Comparison of ENCODE assay signal across 8 cellular contexts in genomic region chr11:62555464-62556092, GRCh38. TPM values are rescaled to one million over a fixed set of nuclear protein-coding genes. Genes with fewer than 3 reads are reported as not detected.
DNase-seq lines count a peak whose midpoint lies in the region; ATAC-seq, FAIRE-seq and TF ChIP-seq lines count a peak whose summit lies in the region.

No MANE protein-coding gene starts in this region.

- BruUV-seq in HepG2 (replicated peaks; lab: Mats Ljungman, UMichigan): no TSS peak

- POLR2A ChIA-PET in HepG2 (lab: Yijun Ruan, JAX): interaction anchor here (0.6 to 4.5 kb wide), 6 partner anchors 9 to 131 kb away, joined by 3 to 23 read pairs (median 6); partner anchors contain the start of genes AHNAK, EEF1G and TUT1

- intact Hi-C loops in body of pancreas (cut with DNase I) (no loop called here), HepG2 (cut with micrococcal nuclease; ENCODE audit: unreplicated experiment) (no loop called here), thyroid gland (cut with DNase I) (no loop called here)

- TF ChIP-seq EP300 in HepG2 (IDR thresholded peaks at IDR 0.05; ENCODE audit: low read depth in 2 of 2, low read length in 2 of 2) (no peak), HepG2 (CRISPR knock-in tag; IDR thresholded peaks at IDR 0.05; ENCODE audit: borderline replicate concordance) (no peak)

- CTCF ChIA-PET in HepG2 (lab: Yijun Ruan, JAX; ENCODE audit: low intra/inter-chr PET ratio, low total read pairs): no interaction called here

- WGBS in body of pancreas, 2 donors: 18 to 34% methylated on average over 4 of the region's 4 CpGs
- 77% methylated on average over 4 of the region's 4 CpGs for WGBS in HepG2 (ENCODE audit: low lambda C conversion rate)
- 25 to 32% methylated on average over 4 of the region's 4 CpGs for WGBS in thyroid gland, 2 donors

- no peak for TF ChIP-seq RAD21 in HepG2 (CRISPR knock-in tag; IDR thresholded peaks at IDR 0.05)

- no peak overlapping the region for H2AFZ ChIP-seq in HepG2 (ENCODE audit: low read length)

- FAIRE-seq in HepG2 (lab: Jason Lieb, UNC): no peak

- H3K4me2 ChIP-seq in HepG2 (ENCODE audit: low read depth, low read length): no peak overlapping the region

- TF ChIP-seq POLR2A in body of pancreas (IDR thresholded peaks at IDR 0.05) (no peak), HepG2 (IDR thresholded peaks at IDR 0.05; ENCODE audit: insufficient read depth in 1 of 2, low read depth in 2 of 2, low read length in 2 of 2) (no peak), thyroid gland (IDR thresholded peaks at IDR 0.05) (no peak)

- TF ChIP-seq CTCF in body of pancreas (IDR thresholded peaks at IDR 0.05) (no peak), HepG2 (CRISPR knock-in tag; IDR thresholded peaks at IDR 0.05) (no peak), thyroid gland (IDR thresholded peaks at IDR 0.05) (no peak)

- no peak overlapping the region for H3K9ac ChIP-seq in HepG2 (ENCODE audit: insufficient read depth, low read depth, low read length)

- ATAC-seq in GM18498 (IDR thresholded peaks at IDR 0.05; ENCODE audit: unreplicated experiment): peak; percentile 35
- ATAC-seq in HG02885 (IDR thresholded peaks at IDR 0.05; ENCODE audit: poor library complexity, unreplicated experiment): peak; percentile 30
- no peak for ATAC-seq in body of pancreas
- ATAC-seq in HepG2: no peak
- no peak for ATAC-seq in HG02623 (IDR thresholded peaks at IDR 0.05; ENCODE audit: unreplicated experiment)
- no peak for ATAC-seq in left lobe of liver

- in situ Hi-C loops in HepG2 (cut with HindIII; ENCODE audit: extremely low pct_ligation_motif_present, low pct_unique_long_range_greater_than_20kb): loop anchor here (5.0 kb wide), 1 partner anchor 158 kb away; no protein-coding TSS in a partner anchor

- H3K27me3 ChIP-seq in SJCRH30 (no peaks in the 10 kb centered on the region), body of pancreas (no peaks in the 10 kb centered on the region), HepG2 (ENCODE audit: control insufficient read depth in 1 of 2, insufficient read depth in 2 of 2, low read length in 2 of 2) (no peaks in the 10 kb centered on the region), thyroid gland (no peaks in the 10 kb centered on the region)

- peak; percentile 41 to 48 for DNase-seq in SJCRH30
- DNase-seq in body of pancreas: peak in 1 of 4 donors; percentile 50
- DNase-seq in HepG2 (ENCODE audit: low spot score): no peak
- DNase-seq in thyroid gland: peak in 1 of 2 donors; percentile 36
- no peak for DNase-seq in left lobe of liver (ENCODE audit: low spot score)

- H3K4me1 ChIP-seq in SJCRH30 (peaks cover 65% of the 10 kb centered on the region), body of pancreas (peaks cover 73% of the 10 kb centered on the region), HepG2 (ENCODE audit: insufficient read depth, low read length) (peaks cover 85% of the 10 kb centered on the region), thyroid gland (peaks cover 66 to 80% of the 10 kb centered on the region in 2 donors)

- H3K27ac ChIP-seq in SJCRH30 (peak overlapping the region; percentile 85), body of pancreas (peak overlapping the region; percentile 36 to 76 (median 61)), HepG2 (ENCODE audit: extremely low read length, insufficient read depth, low read length) (peak overlapping the region; percentile 44), thyroid gland (peak overlapping the region; percentile 83 to 96 (median 91))

- H3K4me3 ChIP-seq in SJCRH30: no peak overlapping the region
- H3K4me3 ChIP-seq in body of pancreas: no peak overlapping the region
- H3K4me3 ChIP-seq in HepG2 (replicated peaks in 1 of 3; ENCODE audit: insufficient read depth in 1 of 3, low read depth in 2 of 3, low read length in 3 of 3): no peak overlapping the region
- no peak overlapping the region for H3K4me3 ChIP-seq in thyroid gland (replicated peaks in 1 of 3)

- H3K36me3 ChIP-seq in SJCRH30 (peaks cover 27% of the 10 kb centered on the region), body of pancreas (replicated peaks in 1 of 2; ENCODE audit: insufficient read depth in 1 of 2, low read depth in 2 of 2) (peaks cover 0 to 13% of the 10 kb centered on the region in 2 donors), HepG2 (replicated peaks in 1 of 2; ENCODE audit: control insufficient read depth in 1 of 2, insufficient read depth in 2 of 2, low read length in 2 of 2) (peaks cover 10 to 25% of the 10 kb centered on the region in 2 experiments), thyroid gland (peaks cover 16 to 20% of the 10 kb centered on the region in 2 donors)

- peaks cover 3% of the 10 kb centered on the region; the same call in 1 of the 2 replicates for H4K20me1 ChIP-seq in HepG2 (ENCODE audit: insufficient read depth, low read length)

- H3K79me2 ChIP-seq in HepG2 (ENCODE audit: insufficient read depth, low read length): peaks cover 2% of the 10 kb centered on the region

- H3K9me3 ChIP-seq in SJCRH30 (replicated peaks) (no peaks in the 10 kb centered on the region), body of pancreas (no peaks in the 10 kb centered on the region), HepG2 (ENCODE audit: low read length) (no peaks in the 10 kb centered on the region), thyroid gland (no peaks in the 10 kb centered on the region)

RNA-seq across cellular contexts. Expression of gene AHNAK, which starts 9.0 kb away (rescaled TPM):
- 10.3 and 10.9 TPM in 2 replicates for total RNA-seq in SJCRH30 (2014; rRNA removed; shearing (Covaris generic))
- 100 to 1,000 TPM; 168 to 241 TPM for total RNA-seq in body of pancreas
- 25.0 and 40.6 TPM in 2 replicates for total RNA-seq in HepG2 (2016; rRNA removed; fragmentation: Illumina TruSeq; extraction: Trizol)
- 2.9 and 3.7 TPM in 2 replicates for total RNA-seq in HepG2 (2016; cell fraction: cytosol; rRNA removed; fragmentation: Illumina TruSeq; extraction: Trizol; ENCODE audit: low read depth)
- 23.2 and 34.7 TPM in 2 replicates for total RNA-seq in HepG2 (2016; cell fraction: insoluble cytoplasmic fraction; rRNA removed; fragmentation: Illumina TruSeq; extraction: Trizol)
- total RNA-seq in HepG2 (2016; cell fraction: membrane; rRNA removed; fragmentation: Illumina TruSeq; extraction: Trizol): 6.6 and 7.4 TPM in 2 replicates
- 76.4 and 80.4 TPM in 2 replicates for total RNA-seq in HepG2 (2016; cell fraction: nucleus; rRNA removed; fragmentation: Illumina TruSeq; extraction: Trizol)
- 22.8 and 23.4 TPM in 2 replicates for polyA plus RNA-seq in HepG2 (2011; rRNA removed)
- polyA plus RNA-seq in HepG2 (2011; cell fraction: cytosol; rRNA removed): 14.7 and 20.1 TPM in 2 replicates
- polyA plus RNA-seq in HepG2 (2011; cell fraction: nucleus; rRNA removed): 57.1 and 57.5 TPM in 2 replicates
- 55.5 and 61.9 TPM in 2 replicates for polyA plus RNA-seq in HepG2 (2012)
- polyA plus RNA-seq in HepG2 (2016; cell fraction: cytosol; fragmentation: Illumina TruSeq; extraction: Trizol; ENCODE audit: low read depth): 0.98 and 1.1 TPM in 2 replicates
- polyA plus RNA-seq in HepG2 (2016; cell fraction: insoluble cytoplasmic fraction; fragmentation: Illumina TruSeq; extraction: Trizol; ENCODE audit: low read depth): 11.6 and 12.9 TPM in 2 replicates
- 2.0 and 2.1 TPM in 2 replicates for polyA plus RNA-seq in HepG2 (2016; cell fraction: membrane; fragmentation: Illumina TruSeq; extraction: Trizol; ENCODE audit: low read depth)
- 33.5 and 38.4 TPM in 2 replicates for polyA plus RNA-seq in HepG2 (2016; cell fraction: nucleus; fragmentation: Illumina TruSeq; extraction: Trizol; ENCODE audit: insufficient read depth, low read depth)
- 99.6 and 234 TPM in 2 replicates for polyA minus RNA-seq in HepG2 (2011; rRNA and poly(A)+ RNA removed; ENCODE audit: low replicate concordance)
- polyA minus RNA-seq in HepG2 (2011; cell fraction: cytosol; rRNA and poly(A)+ RNA removed): 122 and 157 TPM in 2 replicates
- 192 and 213 TPM in 2 replicates for polyA minus RNA-seq in HepG2 (2011; cell fraction: nucleus; rRNA and poly(A)+ RNA removed)
- total RNA-seq in thyroid gland: 100 to 1,000 TPM; 227 to 400 (median 288) TPM
- total RNA-seq in left lobe of liver: 115 TPM

RNA-seq across cellular contexts. Expression of gene EEF1G, which starts 18.1 kb away (rescaled TPM):
- total RNA-seq in SJCRH30 (2014; rRNA removed; shearing (Covaris generic)): 2,270 and 2,323 TPM in 2 replicates
- total RNA-seq in body of pancreas: 1,000 to 10,000 TPM in 1 of 2 donors, 100 to 1,000 TPM in 1; 893 to 1,161 TPM
- 1,787 and 2,092 TPM in 2 replicates for total RNA-seq in HepG2 (2016; rRNA removed; fragmentation: Illumina TruSeq; extraction: Trizol)
- 2,019 and 2,497 TPM in 2 replicates for total RNA-seq in HepG2 (2016; cell fraction: cytosol; rRNA removed; fragmentation: Illumina TruSeq; extraction: Trizol; ENCODE audit: low read depth)
- total RNA-seq in HepG2 (2016; cell fraction: insoluble cytoplasmic fraction; rRNA removed; fragmentation: Illumina TruSeq; extraction: Trizol): 1,856 and 2,038 TPM in 2 replicates
- total RNA-seq in HepG2 (2016; cell fraction: membrane; rRNA removed; fragmentation: Illumina TruSeq; extraction: Trizol): 4,333 and 4,899 TPM in 2 replicates
- total RNA-seq in HepG2 (2016; cell fraction: nucleus; rRNA removed; fragmentation: Illumina TruSeq; extraction: Trizol): 776 and 846 TPM in 2 replicates
- 1,819 and 2,144 TPM in 2 replicates for polyA plus RNA-seq in HepG2 (2011; rRNA removed)
- polyA plus RNA-seq in HepG2 (2011; cell fraction: cytosol; rRNA removed): 2,392 and 2,528 TPM in 2 replicates
- polyA plus RNA-seq in HepG2 (2011; cell fraction: nucleus; rRNA removed): 525 and 588 TPM in 2 replicates
- polyA plus RNA-seq in HepG2 (2012): 1,720 and 1,805 TPM in 2 replicates
- polyA plus RNA-seq in HepG2 (2016; cell fraction: cytosol; fragmentation: Illumina TruSeq; extraction: Trizol; ENCODE audit: low read depth): 2,631 and 2,980 TPM in 2 replicates
- 2,163 and 2,164 TPM in 2 replicates for polyA plus RNA-seq in HepG2 (2016; cell fraction: insoluble cytoplasmic fraction; fragmentation: Illumina TruSeq; extraction: Trizol; ENCODE audit: low read depth)
- 4,391 and 4,816 TPM in 2 replicates for polyA plus RNA-seq in HepG2 (2016; cell fraction: membrane; fragmentation: Illumina TruSeq; extraction: Trizol; ENCODE audit: low read depth)
- 1,221 and 1,290 TPM in 2 replicates for polyA plus RNA-seq in HepG2 (2016; cell fraction: nucleus; fragmentation: Illumina TruSeq; extraction: Trizol; ENCODE audit: insufficient read depth, low read depth)
- 1,467 and 2,851 TPM in 2 replicates for polyA minus RNA-seq in HepG2 (2011; rRNA and poly(A)+ RNA removed; ENCODE audit: low replicate concordance)
- polyA minus RNA-seq in HepG2 (2011; cell fraction: cytosol; rRNA and poly(A)+ RNA removed): 835 and 903 TPM in 2 replicates
- 177 and 251 TPM in 2 replicates for polyA minus RNA-seq in HepG2 (2011; cell fraction: nucleus; rRNA and poly(A)+ RNA removed)
- 1,000 to 10,000 TPM; 1,334 to 1,814 (median 1,607) TPM for total RNA-seq in thyroid gland
- total RNA-seq in left lobe of liver: 441 TPM

RNA-seq across cellular contexts. Expression of gene TUT1, which starts 35.7 kb away (rescaled TPM):
- total RNA-seq in SJCRH30 (2014; rRNA removed; shearing (Covaris generic)): 8.8 and 9.1 TPM in 2 replicates
- total RNA-seq in body of pancreas: 10 to 100 TPM; 10.1 to 11.2 TPM
- total RNA-seq in HepG2 (2016; rRNA removed; fragmentation: Illumina TruSeq; extraction: Trizol): 8.5 and 9.7 TPM in 2 replicates
- 2.2 and 4.6 TPM in 2 replicates for total RNA-seq in HepG2 (2016; cell fraction: cytosol; rRNA removed; fragmentation: Illumina TruSeq; extraction: Trizol; ENCODE audit: low read depth)
- 6.9 and 10.1 TPM in 2 replicates for total RNA-seq in HepG2 (2016; cell fraction: insoluble cytoplasmic fraction; rRNA removed; fragmentation: Illumina TruSeq; extraction: Trizol)
- total RNA-seq in HepG2 (2016; cell fraction: membrane; rRNA removed; fragmentation: Illumina TruSeq; extraction: Trizol): 3.7 and 6.0 TPM in 2 replicates
- total RNA-seq in HepG2 (2016; cell fraction: nucleus; rRNA removed; fragmentation: Illumina TruSeq; extraction: Trizol): 8.1 and 9.3 TPM in 2 replicates
- 14.3 and 17.5 TPM in 2 replicates for polyA plus RNA-seq in HepG2 (2011; rRNA removed)
- 6.3 and 8.4 TPM in 2 replicates for polyA plus RNA-seq in HepG2 (2011; cell fraction: cytosol; rRNA removed)
- 43.5 and 52.1 TPM in 2 replicates for polyA plus RNA-seq in HepG2 (2011; cell fraction: nucleus; rRNA removed)
- 13.1 and 14.1 TPM in 2 replicates for polyA plus RNA-seq in HepG2 (2012)
- polyA plus RNA-seq in HepG2 (2016; cell fraction: cytosol; fragmentation: Illumina TruSeq; extraction: Trizol; ENCODE audit: low read depth): 2.4 and 2.7 TPM in 2 replicates
- polyA plus RNA-seq in HepG2 (2016; cell fraction: insoluble cytoplasmic fraction; fragmentation: Illumina TruSeq; extraction: Trizol; ENCODE audit: low read depth): 7.0 and 9.3 TPM in 2 replicates
- 3.7 and 4.0 TPM in 2 replicates for polyA plus RNA-seq in HepG2 (2016; cell fraction: membrane; fragmentation: Illumina TruSeq; extraction: Trizol; ENCODE audit: low read depth)
- 25.7 TPM in 2 replicates for polyA plus RNA-seq in HepG2 (2016; cell fraction: nucleus; fragmentation: Illumina TruSeq; extraction: Trizol; ENCODE audit: insufficient read depth, low read depth)
- 12.6 and 15.7 TPM in 2 replicates for polyA minus RNA-seq in HepG2 (2011; rRNA and poly(A)+ RNA removed; ENCODE audit: low replicate concordance)
- 4.7 and 8.8 TPM in 2 replicates for polyA minus RNA-seq in HepG2 (2011; cell fraction: cytosol; rRNA and poly(A)+ RNA removed)
- 3.9 and 9.4 TPM in 2 replicates for polyA minus RNA-seq in HepG2 (2011; cell fraction: nucleus; rRNA and poly(A)+ RNA removed)
- total RNA-seq in thyroid gland: 10 to 100 TPM; 13.7 to 20.0 (median 16.1) TPM
- total RNA-seq in left lobe of liver: 32.6 TPM

RNA-seq across cellular contexts. Expression of gene MTA2, which starts 46.1 kb away (rescaled TPM):
- 106 and 107 TPM in 2 replicates for total RNA-seq in SJCRH30 (2014; rRNA removed; shearing (Covaris generic))
- 10 to 100 TPM; 26.2 to 29.3 TPM for total RNA-seq in body of pancreas
- total RNA-seq in HepG2 (2016; rRNA removed; fragmentation: Illumina TruSeq; extraction: Trizol): 58.1 and 70.0 TPM in 2 replicates
- 7.1 and 9.5 TPM in 2 replicates for total RNA-seq in HepG2 (2016; cell fraction: cytosol; rRNA removed; fragmentation: Illumina TruSeq; extraction: Trizol; ENCODE audit: low read depth)
- total RNA-seq in HepG2 (2016; cell fraction: insoluble cytoplasmic fraction; rRNA removed; fragmentation: Illumina TruSeq; extraction: Trizol): 50.7 and 71.8 TPM in 2 replicates
- total RNA-seq in HepG2 (2016; cell fraction: membrane; rRNA removed; fragmentation: Illumina TruSeq; extraction: Trizol): 25.5 and 28.8 TPM in 2 replicates
- 47.0 and 57.9 TPM in 2 replicates for total RNA-seq in HepG2 (2016; cell fraction: nucleus; rRNA removed; fragmentation: Illumina TruSeq; extraction: Trizol)
- polyA plus RNA-seq in HepG2 (2011; rRNA removed): 14.0 and 16.8 TPM in 2 replicates
- 9.2 and 10.6 TPM in 2 replicates for polyA plus RNA-seq in HepG2 (2011; cell fraction: cytosol; rRNA removed)
- polyA plus RNA-seq in HepG2 (2011; cell fraction: nucleus; rRNA removed): 53.6 and 67.6 TPM in 2 replicates
- polyA plus RNA-seq in HepG2 (2012): 30.7 and 30.9 TPM in 2 replicates
- polyA plus RNA-seq in HepG2 (2016; cell fraction: cytosol; fragmentation: Illumina TruSeq; extraction: Trizol; ENCODE audit: low read depth): 4.0 and 4.5 TPM in 2 replicates
- polyA plus RNA-seq in HepG2 (2016; cell fraction: insoluble cytoplasmic fraction; fragmentation: Illumina TruSeq; extraction: Trizol; ENCODE audit: low read depth): 47.2 and 53.8 TPM in 2 replicates
- polyA plus RNA-seq in HepG2 (2016; cell fraction: membrane; fragmentation: Illumina TruSeq; extraction: Trizol; ENCODE audit: low read depth): 12.6 and 14.0 TPM in 2 replicates
- 121 and 126 TPM in 2 replicates for polyA plus RNA-seq in HepG2 (2016; cell fraction: nucleus; fragmentation: Illumina TruSeq; extraction: Trizol; ENCODE audit: insufficient read depth, low read depth)
- 21.5 and 102 TPM in 2 replicates for polyA minus RNA-seq in HepG2 (2011; rRNA and poly(A)+ RNA removed; ENCODE audit: low replicate concordance)
- polyA minus RNA-seq in HepG2 (2011; cell fraction: cytosol; rRNA and poly(A)+ RNA removed): 11.9 and 14.7 TPM in 2 replicates
- 37.2 and 50.7 TPM in 2 replicates for polyA minus RNA-seq in HepG2 (2011; cell fraction: nucleus; rRNA and poly(A)+ RNA removed)
- 10 to 100 TPM; 65.3 to 76.7 (median 70.7) TPM for total RNA-seq in thyroid gland
- 24.4 TPM for total RNA-seq in left lobe of liver

RNA-seq across cellular contexts. Expression of gene EML3, which starts 57.0 kb away (rescaled TPM):
- total RNA-seq in SJCRH30 (2014; rRNA removed; shearing (Covaris generic)): 5.8 and 8.9 TPM in 2 replicates
- total RNA-seq in body of pancreas: 10 to 100 TPM; 31.4 to 69.9 TPM
- total RNA-seq in HepG2 (2016; rRNA removed; fragmentation: Illumina TruSeq; extraction: Trizol): 4.6 and 10.6 TPM in 2 replicates
- total RNA-seq in HepG2 (2016; cell fraction: cytosol; rRNA removed; fragmentation: Illumina TruSeq; extraction: Trizol; ENCODE audit: low read depth): 5.0 and 5.5 TPM in 2 replicates
- total RNA-seq in HepG2 (2016; cell fraction: insoluble cytoplasmic fraction; rRNA removed; fragmentation: Illumina TruSeq; extraction: Trizol): 4.2 and 9.0 TPM in 2 replicates
- total RNA-seq in HepG2 (2016; cell fraction: membrane; rRNA removed; fragmentation: Illumina TruSeq; extraction: Trizol): 4.8 and 7.0 TPM in 2 replicates
- 9.2 and 9.5 TPM in 2 replicates for total RNA-seq in HepG2 (2016; cell fraction: nucleus; rRNA removed; fragmentation: Illumina TruSeq; extraction: Trizol)
- polyA plus RNA-seq in HepG2 (2011; rRNA removed): 12.3 and 16.6 TPM in 2 replicates
- polyA plus RNA-seq in HepG2 (2011; cell fraction: cytosol; rRNA removed): 7.8 and 7.9 TPM in 2 replicates
- polyA plus RNA-seq in HepG2 (2011; cell fraction: nucleus; rRNA removed): 105 and 119 TPM in 2 replicates
- 14.9 and 16.7 TPM in 2 replicates for polyA plus RNA-seq in HepG2 (2012)
- 1.3 and 2.0 TPM in 2 replicates for polyA plus RNA-seq in HepG2 (2016; cell fraction: cytosol; fragmentation: Illumina TruSeq; extraction: Trizol; ENCODE audit: low read depth)
- polyA plus RNA-seq in HepG2 (2016; cell fraction: insoluble cytoplasmic fraction; fragmentation: Illumina TruSeq; extraction: Trizol; ENCODE audit: low read depth): 6.5 and 7.1 TPM in 2 replicates
- polyA plus RNA-seq in HepG2 (2016; cell fraction: membrane; fragmentation: Illumina TruSeq; extraction: Trizol; ENCODE audit: low read depth): 2.2 and 2.5 TPM in 2 replicates
- polyA plus RNA-seq in HepG2 (2016; cell fraction: nucleus; fragmentation: Illumina TruSeq; extraction: Trizol; ENCODE audit: insufficient read depth, low read depth): 33.3 and 38.2 TPM in 2 replicates
- 14.6 and 43.9 TPM in 2 replicates for polyA minus RNA-seq in HepG2 (2011; rRNA and poly(A)+ RNA removed; ENCODE audit: low replicate concordance)
- polyA minus RNA-seq in HepG2 (2011; cell fraction: cytosol; rRNA and poly(A)+ RNA removed): 3.8 and 6.3 TPM in 2 replicates
- 11.2 and 14.0 TPM in 2 replicates for polyA minus RNA-seq in HepG2 (2011; cell fraction: nucleus; rRNA and poly(A)+ RNA removed)
- total RNA-seq in thyroid gland: 10 to 100 TPM; 28.3 to 58.0 (median 46.6) TPM
- total RNA-seq in left lobe of liver: 29.9 TPM

Comparison
In these comparisons a context has a peak if more than half of its experiments do, and no peak if none do; other contexts are left out.
1. ATAC-seq: peak in GM18498 (single experiment) and HG02885 (single experiment); none in body of pancreas (single experiment), HepG2 (single experiment), HG02623 (single experiment) and left lobe of liver (single experiment).
2. DNase-seq: peak in SJCRH30 (2 of 2); none in HepG2 (single experiment) and left lobe of liver (single experiment).
3. Peak in every context shown above with its lines, with median percentiles within 50 percentile points of each other: H3K27ac ChIP-seq.